ENCODE assay signal across 11 cellular contexts in genomic region chr15:77066961-77067690, GRCh38. TPM values are rescaled to one million over a fixed set of nuclear protein-coding genes. Genes with fewer than 3 reads are reported as not detected.
DNase-seq lines count a peak whose midpoint lies in the region; ATAC-seq and TF ChIP-seq lines count a peak whose summit lies in the region.
"Had no signal": no experiment of that assay in that cellular context is flagged by ENCODE, and none has a peak within 500 bp of the region (broad histone marks: within the 10 kb centered on the region; RNA-seq: fewer than 3 reads in every experiment).

No MANE protein-coding gene starts in this region.

- H3K4me3 Mint-ChIP-seq in chondrocyte (ENCODE audit: unreplicated experiment) (no peak overlapping the region), nephron progenitor cell (peak overlapping the region; percentile 21)

- H3K4me1 Mint-ChIP-seq in chondrocyte (ENCODE audit: low read depth) (peaks cover 71% of the 10 kb centered on the region), nephron progenitor cell (peaks cover 78% of the 10 kb centered on the region)

- H3K9me3 Mint-ChIP-seq in chondrocyte (ENCODE audit: low read depth) (no peaks in the 10 kb centered on the region), nephron progenitor cell (peaks cover 3% of the 10 kb centered on the region)

- TF ChIP-seq CTCF in chondrocyte (IDR thresholded peaks at IDR 0.05) (no peak), nephron progenitor cell (IDR thresholded peaks at IDR 0.05) (no peak)

- H3K36me3 Mint-ChIP-seq in chondrocyte (ENCODE audit: low read depth) (peaks cover 1% of the 10 kb centered on the region), nephron progenitor cell (ENCODE audit: low read depth) (peaks cover 27% of the 10 kb centered on the region)

- H3K27me3 Mint-ChIP-seq in chondrocyte (ENCODE audit: low read depth) (no peaks in the 10 kb centered on the region), nephron progenitor cell (ENCODE audit: low read depth, poor library complexity) (no peaks in the 10 kb centered on the region)

- ATAC-seq in HG03439 (IDR thresholded peaks at IDR 0.05; ENCODE audit: unreplicated experiment) = no peak

- DNase-seq in DMS79 (lab: John Stamatoyannopoulos, UW) (peak; percentile 41), NCI-H1436 (lab: John Stamatoyannopoulos, UW) (peak; percentile 25), chondrocyte (ENCODE audit: low spot score) (no peak), nephron progenitor cell (no peak), 8988T (no peak), iPS-NIHi11 (ENCODE audit: low spot score) (no peak)
- no peak for DNase-seq in stimulated activated naive CD4-positive, alpha-beta T cell treated with Interleukin-2 at 50 U/mL for 16 hours (lab: John Stamatoyannopoulos, UW)
- DNase-seq: activated CD4-positive, alpha-beta T cell treated with anti-CD3 and anti-CD28 coated beads, Interleukin-2, amount 50 U/mL, for 4 hours; NK-92 treated with Interleukin-12 subunit alpha and Interleukin-12 subunit beta, amount 100 ng/mL, for 24 hours; testis had no signal

- H3K27ac Mint-ChIP-seq in chondrocyte (ENCODE audit: unreplicated experiment) = peak overlapping the region; percentile 72
- H3K27ac Mint-ChIP-seq in nephron progenitor cell = peak overlapping the region; percentile 13

RNA-seq across cellular contexts. Expression of gene TSPAN3, which starts 3.8 kb away (rescaled TPM):
- total RNA-seq in chondrocyte = 242 to 333 TPM (median 250 TPM) in 3 replicates

Comparison
In these comparisons a context has a peak if more than half of its experiments do, and no peak if none do; other contexts are left out.
1. DNase-seq: peak in DMS79 (single experiment) and NCI-H1436 (single experiment); none in chondrocyte (single experiment), nephron progenitor cell (single experiment), 8988T (single experiment), stimulated activated naive CD4-positive, alpha-beta T cell treated with Interleukin-2 at 50 U/mL for 16 hours (single experiment) and iPS-NIHi11 (single experiment).